ENCODE assay signal across 8 cellular contexts in the genomic region with DNA sequence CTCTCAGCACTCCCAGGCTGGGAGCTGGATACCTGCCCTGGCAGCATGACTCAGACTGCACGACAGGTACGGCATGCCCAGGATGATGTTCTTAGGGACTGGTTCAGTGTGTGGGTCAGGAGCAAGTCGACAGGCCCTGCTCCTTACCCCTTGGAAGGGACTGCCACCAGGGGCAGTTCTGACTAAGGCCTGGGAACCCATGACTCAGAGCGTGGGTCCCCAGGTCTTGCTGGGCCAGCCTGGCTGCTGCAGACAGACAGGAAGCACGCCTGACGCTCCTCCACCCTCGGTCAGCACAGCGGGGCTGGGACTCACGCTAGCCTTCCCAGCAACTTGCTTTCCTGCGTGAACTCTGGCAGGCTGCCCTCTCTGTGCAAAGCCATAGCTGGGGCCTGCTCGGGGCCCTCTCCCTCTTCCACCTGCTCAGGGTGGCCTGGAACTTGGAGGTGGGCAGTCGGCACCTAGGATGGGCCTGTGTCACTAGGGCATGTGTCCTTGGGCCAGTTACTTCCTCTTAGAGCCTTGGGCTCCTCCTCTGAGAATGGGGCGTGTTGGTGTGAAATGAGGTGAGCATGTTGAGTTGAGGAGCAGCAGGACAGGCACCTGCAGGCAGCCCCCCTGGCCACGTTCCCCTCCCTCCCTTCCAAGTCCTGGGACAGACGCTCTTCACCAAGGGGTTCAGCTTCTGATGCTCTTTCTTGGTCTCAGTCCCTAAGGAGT.
A peak's percentile ranks its signal among the peaks of the same experiment; 100 is the strongest.
DNase-seq lines count a peak whose midpoint lies in the region; ATAC-seq lines count a peak whose summit lies in the region.
"Not testable (repeated sequence)": the region's sequence is repeated elsewhere in the genome, so short reads cannot be mapped to it uniquely, and the experiment has no call there.

No MANE protein-coding gene starts in this region.

- H3K27me3 Mint-ChIP-seq in natural killer cell treated with Interleukin-12 subunit alpha and Interleukin-12 subunit beta and Interleukin-15 and Interleukin-18, amount 100 ng/mL, for 72 hours: not testable (repeated sequence)

- peak; percentile 7 for DNase-seq in CD1c-positive myeloid dendritic cell (ENCODE audit: extremely low spot score)
- DNase-seq in ecto neural progenitor cell (ENCODE audit: low spot score): peak; percentile 20
- not testable (repeated sequence) for DNase-seq in natural killer cell treated with Interleukin-12 subunit alpha and Interleukin-12 subunit beta and Interleukin-15 and Interleukin-18, amount 100 ng/mL, for 72 hours (ENCODE audit: low spot score)

- H3K36me3 Mint-ChIP-seq in natural killer cell treated with Interleukin-12 subunit alpha and Interleukin-12 subunit beta and Interleukin-15 and Interleukin-18, amount 100 ng/mL, for 72 hours: not testable (repeated sequence)

- H3K27ac Mint-ChIP-seq in natural killer cell treated with Interleukin-12 subunit alpha and Interleukin-12 subunit beta and Interleukin-15 and Interleukin-18, amount 100 ng/mL, for 72 hours: not testable (repeated sequence)

- not testable (repeated sequence) for H3K4me1 Mint-ChIP-seq in natural killer cell treated with Interleukin-12 subunit alpha and Interleukin-12 subunit beta and Interleukin-15 and Interleukin-18, amount 100 ng/mL, for 72 hours (ENCODE audit: low read depth in 2 of 2)

- ATAC-seq in GM18868 (IDR thresholded peaks at IDR 0.05; ENCODE audit: unreplicated experiment) (peak; percentile 83), GM21381 (IDR thresholded peaks at IDR 0.05; ENCODE audit: unreplicated experiment) (peak; percentile 80), HG02870 (IDR thresholded peaks at IDR 0.05; ENCODE audit: unreplicated experiment) (peak; percentile 78), HG03460 (IDR thresholded peaks at IDR 0.05; ENCODE audit: unreplicated experiment) (peak; percentile 60), SK-N-SH treated with all-trans-retinoic acid at 6 μM for 48 hours (peak; percentile 38)
- peak; percentile 75 to 85 for ATAC-seq in natural killer cell treated with Interleukin-12 subunit alpha and Interleukin-12 subunit beta and Interleukin-15 and Interleukin-18, amount 100 ng/mL, for 72 hours

- not testable (repeated sequence) for H3K4me3 Mint-ChIP-seq in natural killer cell treated with Interleukin-12 subunit alpha and Interleukin-12 subunit beta and Interleukin-15 and Interleukin-18, amount 100 ng/mL, for 72 hours

- not testable (repeated sequence) for H3K9me3 Mint-ChIP-seq in natural killer cell treated with Interleukin-12 subunit alpha and Interleukin-12 subunit beta and Interleukin-15 and Interleukin-18, amount 100 ng/mL, for 72 hours
